In the genomic region with DNA sequence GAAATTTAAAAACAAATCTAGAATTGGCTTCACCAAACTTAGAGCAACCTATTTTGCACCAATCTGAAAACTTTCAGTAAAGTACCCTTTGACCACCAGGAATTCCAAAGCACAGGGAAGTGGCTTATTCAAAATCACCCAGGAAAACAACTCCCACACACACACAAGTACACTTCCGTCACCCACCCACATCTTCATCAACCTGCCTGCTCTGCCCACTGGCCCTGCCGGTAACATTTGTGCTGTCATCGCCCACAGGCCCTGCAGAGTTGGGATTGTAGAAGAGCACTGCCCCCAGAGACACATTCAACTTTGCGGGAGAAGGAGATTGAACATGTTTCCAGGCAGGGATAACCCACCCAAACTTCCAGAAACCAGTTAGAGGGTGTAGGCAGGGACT, we compare ENCODE assay signal across 22 cellular contexts. TPM values are rescaled to one million over a fixed set of nuclear protein-coding genes. Genes with fewer than 3 reads are reported as not detected.
DNase-seq lines count a peak whose midpoint lies in the region; ATAC-seq and TF ChIP-seq lines count a peak whose summit lies in the region.
"Had no signal": no experiment of that assay in that cellular context is flagged by ENCODE, and none has a peak within 500 bp of the region (broad histone marks: within the 10 kb centered on the region; RNA-seq: fewer than 3 reads in every experiment).

No MANE protein-coding gene starts in this region.

- H3K27ac Mint-ChIP-seq in T-helper 1 cell treated with Interleukin-12 subunit alpha and Interleukin-12 subunit beta and Interleukin-4 antibody, amounts not matched to agents 30 μg/mL and 1 μg/mL, for 36 hours, result no peak overlapping the region
- peak overlapping the region; percentile 27 for H3K27ac Mint-ChIP-seq in CD4-positive, alpha-beta T cell
- H3K27ac Mint-ChIP-seq in activated T-helper 1 cell treated with anti-CD3 and anti-CD28 coated beads, Interleukin-12 subunit alpha, Interleukin-12 subunit beta, Interleukin-2, Interleukin-4 antibody, amounts not matched to agents 30 ng/mL and 10 ng/mL and 1 ng/mL, durations not matched to agents 14 hours and 24 hours and 36 hours, result peak overlapping the region; percentile 45
- peak overlapping the region in 8 of 9 donors; percentile 6 to 74 (median 52) for H3K27ac Mint-ChIP-seq in naive thymus-derived CD4-positive, alpha-beta T cell
- H3K27ac Mint-ChIP-seq: natural killer cell treated with Interleukin-12 subunit alpha and Interleukin-12 subunit beta and Interleukin-15 and Interleukin-18, amount 100 ng/mL, for 72 hours had no signal

- peaks cover 0 to 19% of the 10 kb centered on the region in 2 donors for H3K4me1 ChIP-seq in naive thymus-derived CD4-positive, alpha-beta T cell (ENCODE audit: control insufficient read depth in 2 of 2, insufficient read depth in 2 of 2, low read length in 2 of 2)

- peak overlapping the region; percentile 47 for H3K4me3 Mint-ChIP-seq in T-helper 1 cell treated with Interleukin-12 subunit alpha and Interleukin-12 subunit beta and Interleukin-4 antibody, amounts not matched to agents 30 μg/mL and 1 μg/mL, for 36 hours
- H3K4me3 Mint-ChIP-seq in CD4-positive, alpha-beta T cell, result no peak overlapping the region
- peak overlapping the region; percentile 16 for H3K4me3 Mint-ChIP-seq in activated T-helper 1 cell treated with anti-CD3 and anti-CD28 coated beads, Interleukin-12 subunit alpha, Interleukin-12 subunit beta, Interleukin-2, Interleukin-4 antibody, amounts not matched to agents 30 ng/mL and 10 ng/mL and 1 ng/mL, durations not matched to agents 14 hours and 24 hours and 36 hours
- peak overlapping the region; percentile 21 to 77 (median 62) for H3K4me3 Mint-ChIP-seq in naive thymus-derived CD4-positive, alpha-beta T cell
- H3K4me3 Mint-ChIP-seq: natural killer cell treated with Interleukin-12 subunit alpha and Interleukin-12 subunit beta and Interleukin-15 and Interleukin-18, amount 100 ng/mL, for 72 hours had no signal

- H3K4me1 Mint-ChIP-seq in T-helper 1 cell treated with Interleukin-12 subunit alpha and Interleukin-12 subunit beta and Interleukin-4 antibody, amounts not matched to agents 30 μg/mL and 1 μg/mL, for 36 hours (ENCODE audit: low read depth), result peaks cover 13% of the 10 kb centered on the region
- peaks cover 28% of the 10 kb centered on the region for H3K4me1 Mint-ChIP-seq in CD4-positive, alpha-beta T cell (ENCODE audit: low read depth)
- H3K4me1 Mint-ChIP-seq in activated T-helper 1 cell treated with anti-CD3 and anti-CD28 coated beads, Interleukin-12 subunit alpha, Interleukin-12 subunit beta, Interleukin-2, Interleukin-4 antibody, amounts not matched to agents 30 ng/mL and 10 ng/mL and 1 ng/mL, durations not matched to agents 14 hours and 24 hours and 36 hours (ENCODE audit: low read depth), result peaks cover 31% of the 10 kb centered on the region
- H3K4me1 Mint-ChIP-seq in naive thymus-derived CD4-positive, alpha-beta T cell, result peaks cover 15 to 41% (median 22%) of the 10 kb centered on the region in 7 donors

- POLR2A ChIA-PET in CD4-positive, alpha-beta T cell (lab: Charles Lee), result interaction anchor here (0.6 to 2.4 kb wide), 5 partner anchors 19 to 113 kb away, joined by 3 to 9 read pairs (median 3); partner anchors contain the start of gene SCML4
- POLR2A ChIA-PET in naive thymus-derived CD4-positive, alpha-beta T cell (lab: Charles Lee), result interaction anchor here (1.1 to 2.5 kb wide), 5 partner anchors 20 to 110 kb away, joined by 3 to 20 read pairs (median 6); partner anchors contain the start of gene SCML4

- ATAC-seq in CD4-positive, alpha-beta T cell (ENCODE audit: poor library complexity), result no peak
- no peak for ATAC-seq in naive thymus-derived CD4-positive, alpha-beta T cell
- no peak for ATAC-seq in HG03280 (IDR thresholded peaks at IDR 0.05; ENCODE audit: unreplicated experiment)
- ATAC-seq: left cardiac atrium; natural killer cell treated with Interleukin-12 subunit alpha and Interleukin-12 subunit beta and Interleukin-15 and Interleukin-18, amount 100 ng/mL, for 72 hours had no signal

- CTCF ChIA-PET in CD4-positive, alpha-beta T cell (lab: Charles Lee), result interaction anchor here (1.2 kb wide), 1 partner anchor 113 kb away, joined by 4 read pairs; no protein-coding TSS in a partner anchor
- CTCF ChIA-PET in naive thymus-derived CD4-positive, alpha-beta T cell (lab: Charles Lee), result interaction anchor here (0.7 to 4.6 kb wide), 4 partner anchors 19 to 183 kb away, joined by 3 to 16 read pairs (median 4); partner anchors contain the start of gene SCML4

- intact Hi-C loops in CD4-positive, alpha-beta T cell (cut with DNase I, micrococcal nuclease), result loop anchor here in 1 of 2 experiments (10.0 kb wide), 1 partner anchor 561 kb away; no protein-coding TSS in a partner anchor
- intact Hi-C loops in activated T-helper 1 cell treated with anti-CD3 and anti-CD28 coated beads, Interleukin-12 subunit alpha, Interleukin-12 subunit beta, Interleukin-2, Interleukin-4 antibody, amounts not matched to agents 30 ng/mL and 10 ng/mL and 1 ng/mL, durations not matched to agents 14 hours and 24 hours and 36 hours (cut with micrococcal nuclease), result loop anchor here (1.0 kb wide), 1 partner anchor 19 kb away; the partner anchor contains the start of gene SCML4
- intact Hi-C loops in naive thymus-derived CD4-positive, alpha-beta T cell (cut with micrococcal nuclease), result no loop called here

- no peak for DNase-seq in T-helper 1 cell
- peak in 1 of 10 experiments; percentile 15 for DNase-seq in CD4-positive, alpha-beta T cell
- DNase-seq in activated T-helper 1 cell treated with anti-CD3 and anti-CD28 coated beads, Interleukin-12 subunit alpha, Interleukin-12 subunit beta, Interleukin-2, Interleukin-4 antibody, amounts not matched to agents 30 ng/mL and 10 ng/mL and 1 ng/mL, durations not matched to agents 14 hours and 24 hours and 36 hours (ENCODE audit: low spot score), result no peak
- DNase-seq in naive thymus-derived CD4-positive, alpha-beta T cell, result peak in 2 of 9 donors; percentile 20 to 25
- no peak for DNase-seq in ecto neural progenitor cell (ENCODE audit: low spot score)
- no peak for DNase-seq in cerebellum (ENCODE audit: low spot score)
- DNase-seq: activated effector memory CD4-positive, alpha-beta T cell treated with Interleukin-2 at 50 U/mL for 16 hours; COR-L47; DND-41; glutamatergic neuron; GOT3; KBM-7; left cardiac atrium; mesendoderm; NCI-H1694; NCI-H69; Right ventricle myocardium superior had no signal

- H3K9me3 ChIP-seq in CD4-positive, alpha-beta T cell (ENCODE audit: control insufficient read depth, low read length), result no peaks in the 10 kb centered on the region
- no peaks in the 10 kb centered on the region for H3K9me3 ChIP-seq in naive thymus-derived CD4-positive, alpha-beta T cell (ENCODE audit: control insufficient read depth in 2 of 3, low read length in 3 of 3)

- no peaks in the 10 kb centered on the region for H3K27me3 ChIP-seq in CD4-positive, alpha-beta T cell (ENCODE audit: control insufficient read depth, insufficient read depth, low read length)
- no peaks in the 10 kb centered on the region for H3K27me3 ChIP-seq in naive thymus-derived CD4-positive, alpha-beta T cell (ENCODE audit: control insufficient read depth in 2 of 2, insufficient read depth in 2 of 2, low read length in 2 of 2)

- H3K36me3 ChIP-seq in naive thymus-derived CD4-positive, alpha-beta T cell (ENCODE audit: control insufficient read depth in 2 of 3, insufficient read depth in 3 of 3, low read length in 3 of 3), result no peaks in the 10 kb centered on the region

- H3K4me3 ChIP-seq in naive thymus-derived CD4-positive, alpha-beta T cell (ENCODE audit: low read length), result no peak overlapping the region

- H3K9me3 Mint-ChIP-seq in T-helper 1 cell treated with Interleukin-12 subunit alpha and Interleukin-12 subunit beta and Interleukin-4 antibody, amounts not matched to agents 30 μg/mL and 1 μg/mL, for 36 hours, result no peaks in the 10 kb centered on the region
- H3K9me3 Mint-ChIP-seq in CD4-positive, alpha-beta T cell, result no peaks in the 10 kb centered on the region
- H3K9me3 Mint-ChIP-seq in activated T-helper 1 cell treated with anti-CD3 and anti-CD28 coated beads, Interleukin-12 subunit alpha, Interleukin-12 subunit beta, Interleukin-2, Interleukin-4 antibody, amounts not matched to agents 30 ng/mL and 10 ng/mL and 1 ng/mL, durations not matched to agents 14 hours and 24 hours and 36 hours, result no peaks in the 10 kb centered on the region
- no peaks in the 10 kb centered on the region for H3K9me3 Mint-ChIP-seq in naive thymus-derived CD4-positive, alpha-beta T cell
- H3K9me3 Mint-ChIP-seq: natural killer cell treated with Interleukin-12 subunit alpha and Interleukin-12 subunit beta and Interleukin-15 and Interleukin-18, amount 100 ng/mL, for 72 hours had no signal

- peaks cover 9% of the 10 kb centered on the region for H3K27me3 Mint-ChIP-seq in T-helper 1 cell treated with Interleukin-12 subunit alpha and Interleukin-12 subunit beta and Interleukin-4 antibody, amounts not matched to agents 30 μg/mL and 1 μg/mL, for 36 hours (ENCODE audit: low read depth)
- no peaks in the 10 kb centered on the region for H3K27me3 Mint-ChIP-seq in CD4-positive, alpha-beta T cell
- H3K27me3 Mint-ChIP-seq in activated T-helper 1 cell treated with anti-CD3 and anti-CD28 coated beads, Interleukin-12 subunit alpha, Interleukin-12 subunit beta, Interleukin-2, Interleukin-4 antibody, amounts not matched to agents 30 ng/mL and 10 ng/mL and 1 ng/mL, durations not matched to agents 14 hours and 24 hours and 36 hours (ENCODE audit: insufficient read depth), result peaks cover 5% of the 10 kb centered on the region
- H3K27me3 Mint-ChIP-seq in naive thymus-derived CD4-positive, alpha-beta T cell, result peaks cover 0 to 12% (median 0%) of the 10 kb centered on the region in 5 donors

- TF ChIP-seq CTCF in CD4-positive, alpha-beta T cell (IDR thresholded peaks at IDR 0.05), result no peak

- no peak overlapping the region for H3K27ac ChIP-seq in CD4-positive, alpha-beta T cell (ENCODE audit: low read depth, low read length)
- no peak overlapping the region for H3K27ac ChIP-seq in naive thymus-derived CD4-positive, alpha-beta T cell (ENCODE audit: low read depth, low read length)
- H3K27ac ChIP-seq: 22Rv1 had no signal

- no peaks in the 10 kb centered on the region for H3K36me3 Mint-ChIP-seq in T-helper 1 cell treated with Interleukin-12 subunit alpha and Interleukin-12 subunit beta and Interleukin-4 antibody, amounts not matched to agents 30 μg/mL and 1 μg/mL, for 36 hours (ENCODE audit: low read depth)
- no peaks in the 10 kb centered on the region for H3K36me3 Mint-ChIP-seq in CD4-positive, alpha-beta T cell (ENCODE audit: low read depth)
- peaks cover 2% of the 10 kb centered on the region for H3K36me3 Mint-ChIP-seq in activated T-helper 1 cell treated with anti-CD3 and anti-CD28 coated beads, Interleukin-12 subunit alpha, Interleukin-12 subunit beta, Interleukin-2, Interleukin-4 antibody, amounts not matched to agents 30 ng/mL and 10 ng/mL and 1 ng/mL, durations not matched to agents 14 hours and 24 hours and 36 hours (ENCODE audit: low read depth)
- H3K36me3 Mint-ChIP-seq in naive thymus-derived CD4-positive, alpha-beta T cell, result no peaks in the 10 kb centered on the region
- H3K36me3 Mint-ChIP-seq: natural killer cell treated with Interleukin-12 subunit alpha and Interleukin-12 subunit beta and Interleukin-15 and Interleukin-18, amount 100 ng/mL, for 72 hours had no signal

RNA-seq across cellular contexts. Expression of gene SCML4, which starts 19.3 kb away (rescaled TPM):
- total RNA-seq in CD4-positive, alpha-beta T cell, result 10 to 100 TPM; 44.1 to 47.8 TPM
- total RNA-seq in activated T-helper 1 cell treated with anti-CD3 and anti-CD28 coated beads, Interleukin-12 subunit alpha, Interleukin-12 subunit beta, Interleukin-2, Interleukin-4 antibody, amounts not matched to agents 30 ng/mL and 10 ng/mL and 1 ng/mL, durations not matched to agents 14 hours and 24 hours and 36 hours, result 1.7 TPM in 2 replicates
- total RNA-seq in naive thymus-derived CD4-positive, alpha-beta T cell, result 10 to 100 TPM; 20.3 to 95.8 (median 63.3) TPM
- 100 to 1,000 TPM in 1 of 2 donors, 10 to 100 TPM in 1; 66.1 to 108 TPM for polyA plus RNA-seq in naive thymus-derived CD4-positive, alpha-beta T cell
- total RNA-seq in cerebellum, result 0.73 TPM
- total RNA-seq: astrocyte had no signal
